1 cellular context compared by ENCODE assay signal in genomic region chr3:66029443-66029842, GRCh38.
TF ChIP-seq lines count a peak whose summit lies in the region.

No MANE protein-coding gene starts in this region.

TF ChIP-seq in IMR-90, 13 proteins besides CTCF, POLR2A, EP300 and RAD21:
- TF ChIP-seq MAFK (IDR thresholded peaks at IDR 0.05; ENCODE audit: low read depth, low read length) = no peak
- TF ChIP-seq MXI1 (IDR thresholded peaks at IDR 0.05; ENCODE audit: borderline replicate concordance, low read depth, low read length) = no peak
- no peak for TF ChIP-seq BHLHE40 (IDR thresholded peaks at IDR 0.05; ENCODE audit: low read depth, low read length)
- TF ChIP-seq USF2 (IDR thresholded peaks at IDR 0.05; ENCODE audit: low read depth, low read length) = no peak
- TF ChIP-seq ELK1 (IDR thresholded peaks at IDR 0.05; ENCODE audit: borderline replicate concordance, low read depth, low read length) = no peak
- no peak for TF ChIP-seq NFE2L2 (IDR thresholded peaks at IDR 0.05; ENCODE audit: low read depth, low read length)
- no peak for TF ChIP-seq MAZ (IDR thresholded peaks at IDR 0.05; ENCODE audit: borderline replicate concordance, low read depth, low read length)
- no peak for TF ChIP-seq RCOR1 (IDR thresholded peaks at IDR 0.05; ENCODE audit: insufficient replicate concordance, low read length)
- TF ChIP-seq CEBPB (IDR thresholded peaks at IDR 0.05; ENCODE audit: low read depth, low read length) = no peak
- no peak for TF ChIP-seq FOS (IDR thresholded peaks at IDR 0.05; ENCODE audit: low read depth, low read length)
- TF ChIP-seq RFX5 (IDR thresholded peaks at IDR 0.05; ENCODE audit: low read depth, low read length) = no peak
- TF ChIP-seq CHD1 (IDR thresholded peaks at IDR 0.05; ENCODE audit: low read depth, low read length) = no peak
